ENCODE assay signal across 10 cellular contexts in the genomic region with DNA sequence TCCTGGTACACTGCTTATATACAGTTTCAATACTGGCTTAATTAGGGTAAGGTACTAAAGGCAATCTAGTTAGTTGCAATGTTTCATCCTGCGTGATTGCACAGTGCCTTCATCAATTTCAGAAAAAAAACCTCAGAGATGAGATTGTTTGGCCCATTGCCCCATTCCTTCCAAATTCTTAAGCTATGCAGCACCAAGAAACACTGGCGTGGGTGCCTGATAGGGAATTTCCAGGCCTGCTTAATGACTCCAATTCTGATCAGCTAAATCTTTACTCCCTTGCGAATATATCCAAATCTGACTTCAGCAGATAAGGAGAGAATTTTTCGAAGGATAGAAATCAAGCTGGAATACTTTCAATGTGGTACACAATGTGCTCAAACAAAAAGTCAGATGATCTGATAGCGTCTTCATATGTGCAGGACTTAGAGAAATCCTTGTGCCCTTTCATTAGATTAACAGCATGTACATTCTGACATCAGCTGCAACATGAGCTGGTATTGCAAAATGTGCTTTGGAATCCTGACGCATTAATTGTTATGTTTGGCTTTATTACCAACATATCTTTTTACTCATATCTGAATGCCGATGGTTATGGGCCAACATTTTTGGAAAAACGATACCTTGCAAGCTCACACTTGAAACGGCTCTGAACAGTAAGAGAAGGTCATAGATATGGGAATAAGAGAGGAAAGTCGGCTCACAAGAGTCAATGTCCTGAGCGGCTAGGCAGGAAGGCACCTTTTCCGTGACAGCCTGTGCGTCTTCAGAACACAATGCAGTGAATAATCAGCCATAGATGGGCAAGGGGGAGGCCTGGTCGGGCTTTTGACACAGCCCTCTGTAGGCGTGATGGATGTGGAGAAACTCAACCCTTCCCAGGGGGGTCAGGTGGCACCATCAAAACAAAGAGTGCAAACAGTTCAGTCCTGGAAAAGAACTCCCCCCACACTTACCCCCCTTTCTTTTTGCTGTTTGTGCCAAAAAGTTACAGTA. TPM values are rescaled to one million over a fixed set of nuclear protein-coding genes. Genes with fewer than 3 reads are reported as not detected.
DNase-seq lines count a peak whose midpoint lies in the region; ATAC-seq and TF ChIP-seq lines count a peak whose summit lies in the region.
"Had no signal": no experiment of that assay in that cellular context is flagged by ENCODE, and none has a peak within 500 bp of the region (broad histone marks: within the 10 kb centered on the region; RNA-seq: fewer than 3 reads in every experiment).

No MANE protein-coding gene starts in this region.

- H3K9me3 ChIP-seq in AG04450 (ENCODE audit: control insufficient read depth, insufficient read depth, low read length), result no peaks in the 10 kb centered on the region
- H3K9me3 ChIP-seq in esophagus squamous epithelium, result no peaks in the 10 kb centered on the region
- H3K9me3 ChIP-seq in osteoblast (ENCODE audit: low read depth, low read length), result no peaks in the 10 kb centered on the region
- no peaks in the 10 kb centered on the region for H3K9me3 ChIP-seq in CD8-positive, alpha-beta T cell (ENCODE audit: low read length)

- no peak for TF ChIP-seq CTCF in AG04450 (IDR thresholded peaks at IDR 0.05; ENCODE audit: low read depth, low read length)
- no peak for TF ChIP-seq CTCF in esophagus squamous epithelium (IDR thresholded peaks at IDR 0.05)
- no peak for TF ChIP-seq CTCF in osteoblast (IDR thresholded peaks at IDR 0.05; ENCODE audit: extremely low read depth, low read depth, low read length)
- TF ChIP-seq CTCF in CD8-positive, alpha-beta T cell (IDR thresholded peaks at IDR 0.05), result no peak

- no peak overlapping the region for H3K27ac Mint-ChIP-seq in CD8-positive, alpha-beta T cell

- no peaks in the 10 kb centered on the region for H3K36me3 ChIP-seq in esophagus squamous epithelium
- no peaks in the 10 kb centered on the region for H3K36me3 ChIP-seq in osteoblast (ENCODE audit: insufficient read depth, low read length)
- no peaks in the 10 kb centered on the region for H3K36me3 ChIP-seq in CD8-positive, alpha-beta T cell (ENCODE audit: insufficient read depth, low read length)

- no peaks in the 10 kb centered on the region for H3K4me1 Mint-ChIP-seq in CD8-positive, alpha-beta T cell (ENCODE audit: low read depth)

- intact Hi-C loops in esophagus squamous epithelium (cut with DNase I), result no loop called here
- intact Hi-C loops in CD8-positive, alpha-beta T cell (cut with DNase I, micrococcal nuclease), result no loop called here

- TF ChIP-seq POLR2A in esophagus squamous epithelium (IDR thresholded peaks at IDR 0.05), result no peak

- WGBS in esophagus squamous epithelium, 2 donors, result 44 to 50% methylated on average over 14 to 15 of the region's 15 CpGs

- no peaks in the 10 kb centered on the region for H4K20me1 ChIP-seq in osteoblast (ENCODE audit: insufficient read depth, low read length)

- peak overlapping the region; percentile 38 for H2AFZ ChIP-seq in osteoblast (ENCODE audit: low read length)

- H3K4me3 ChIP-seq in AG04450 (ENCODE audit: low read depth, low read length), result peak overlapping the region; percentile 36
- no peak overlapping the region for H3K4me3 ChIP-seq in esophagus squamous epithelium
- peak overlapping the region; percentile 47 for H3K4me3 ChIP-seq in osteoblast (ENCODE audit: insufficient read depth, low read length)
- no peak overlapping the region for H3K4me3 ChIP-seq in CD8-positive, alpha-beta T cell (ENCODE audit: low read depth, low read length)

- H3K4me3 Mint-ChIP-seq in CD8-positive, alpha-beta T cell, result no peak overlapping the region

- no peaks in the 10 kb centered on the region for H3K27me3 ChIP-seq in AG04450 (ENCODE audit: control insufficient read depth, insufficient read depth, low read length)
- H3K27me3 ChIP-seq in esophagus squamous epithelium, result peaks cover 0 to 4% (median 0%) of the 10 kb centered on the region in 4 donors
- no peaks in the 10 kb centered on the region for H3K27me3 ChIP-seq in osteoblast (ENCODE audit: insufficient read depth, low read length)
- no peaks in the 10 kb centered on the region for H3K27me3 ChIP-seq in CD8-positive, alpha-beta T cell (ENCODE audit: insufficient read depth, low read length)

- H3K27me3 Mint-ChIP-seq in CD8-positive, alpha-beta T cell (ENCODE audit: low read depth), result peaks cover 24% of the 10 kb centered on the region

- peak overlapping the region; percentile 75 for H3K4me2 ChIP-seq in osteoblast (ENCODE audit: insufficient read depth, low read length)

- CTCF ChIA-PET in AG04450 (lab: Charles Lee), result interaction anchor here (0.9 kb wide), 1 partner anchor 341 kb away, joined by 3 read pairs; no protein-coding TSS in a partner anchor
- CTCF ChIA-PET in CD8-positive, alpha-beta T cell (lab: Charles Lee), result no interaction called here

- H3K9me3 Mint-ChIP-seq in CD8-positive, alpha-beta T cell, result no peaks in the 10 kb centered on the region

- H3K27ac ChIP-seq in AG04450 (ENCODE audit: low read depth, low read length) (peak overlapping the region; percentile 94), esophagus squamous epithelium (peak overlapping the region in 3 of 4 donors; percentile 25 to 67 (median 53)), osteoblast (ENCODE audit: low read depth, low read length) (peak overlapping the region; percentile 83)
- no peak overlapping the region for H3K27ac ChIP-seq in CD8-positive, alpha-beta T cell (ENCODE audit: low read depth, low read length)

- H3K36me3 Mint-ChIP-seq in CD8-positive, alpha-beta T cell, result no peaks in the 10 kb centered on the region

- POLR2A ChIA-PET in AG04450 (lab: Yijun Ruan, JAX), result interaction anchor here (0.8 to 2.7 kb wide), 3 partner anchors 23 to 188 kb away, joined by 3 to 19 read pairs (median 3); a partner anchor contains a TSS
- POLR2A ChIA-PET in CD8-positive, alpha-beta T cell (lab: Charles Lee), result no interaction called here

- no peaks in the 10 kb centered on the region for H3K79me2 ChIP-seq in osteoblast (ENCODE audit: insufficient read depth, low read length)

- ATAC-seq in HG03565 (IDR thresholded peaks at IDR 0.05; ENCODE audit: unreplicated experiment), result no peak
- no peak for ATAC-seq in CD8-positive, alpha-beta T cell

- H3K4me1 ChIP-seq in esophagus squamous epithelium, result peaks cover 0 to 22% (median 6%) of the 10 kb centered on the region in 3 donors
- peaks cover 37% of the 10 kb centered on the region for H3K4me1 ChIP-seq in osteoblast (ENCODE audit: insufficient read depth, low read length)
- H3K4me1 ChIP-seq in CD8-positive, alpha-beta T cell (ENCODE audit: insufficient read depth, low read length), result no peaks in the 10 kb centered on the region

- peak; percentile 88 for DNase-seq in AG04450 (ENCODE audit: low read depth, low spot score)
- peak; percentile 87 for DNase-seq in NCI-H460 (ENCODE audit: extremely low read depth, low read depth)
- no peak for DNase-seq in esophagus squamous epithelium (lab: John Stamatoyannopoulos, UW)
- peak; percentile 60 for DNase-seq in osteoblast (ENCODE audit: insufficient read length, low spot score, missing footprints)
- no peak for DNase-seq in cerebellum (ENCODE audit: low spot score)
- DNase-seq in NCI-H82 treated with DMSO at 0.1 percent for 48 hours (lab: John Stamatoyannopoulos, UW; ENCODE audit: unreplicated experiment), result no peak
- no peak for DNase-seq in CD8-positive, alpha-beta T cell
- DNase-seq: activated CD4-positive, alpha-beta T cell treated with anti-CD3 and anti-CD28 coated beads, Interleukin-2, amount 50 U/mL, for 48 hours; NCI-H2029 treated with DMSO at 0.1 percent for 48 hours had no signal

RNA-seq across cellular contexts. Expression of a gene that starts 36.3 kb away (rescaled TPM):
- polyA plus RNA-seq in AG04450 (2011; rRNA removed), result 6.4 and 7.6 TPM in 2 replicates
- polyA minus RNA-seq in AG04450 (2011; rRNA and poly(A)+ RNA removed), result 5.6 and 7.1 TPM in 2 replicates
- total RNA-seq in NCI-H460 (2014; rRNA removed; shearing (Covaris generic)), result 5.0 and 5.4 TPM in 2 replicates
- polyA plus RNA-seq in NCI-H460 (2014; cell fraction: nucleus; rRNA removed), result 9.7 and 16.0 TPM in 2 replicates
- total RNA-seq in esophagus squamous epithelium (10 to 100 TPM in 2 of 4 donors, 1 to 10 TPM in 2; 3.4 to 49.2 (median 13.0) TPM), osteoblast (107 and 121 TPM in 2 replicates), cerebellum (19.6 TPM)
- total RNA-seq in CD8-positive, alpha-beta T cell, result under 1 TPM; 0.58 to 0.84 TPM

Comparison
In these comparisons a context has a peak if more than half of its experiments do, and no peak if none do; other contexts are left out.
1. DNase-seq: peak in AG04450 (single experiment), NCI-H460 (single experiment) and osteoblast (single experiment); none in esophagus squamous epithelium (single experiment), cerebellum (single experiment), NCI-H82 treated with DMSO at 0.1 percent for 48 hours (single experiment) and CD8-positive, alpha-beta T cell (0 of 7).
2. H3K4me3 ChIP-seq: peak in AG04450 (single experiment) and osteoblast (single experiment); none in esophagus squamous epithelium (0 of 4) and CD8-positive, alpha-beta T cell (single experiment).